ENCODE assay signal across 1 cellular context in the genomic region with DNA sequence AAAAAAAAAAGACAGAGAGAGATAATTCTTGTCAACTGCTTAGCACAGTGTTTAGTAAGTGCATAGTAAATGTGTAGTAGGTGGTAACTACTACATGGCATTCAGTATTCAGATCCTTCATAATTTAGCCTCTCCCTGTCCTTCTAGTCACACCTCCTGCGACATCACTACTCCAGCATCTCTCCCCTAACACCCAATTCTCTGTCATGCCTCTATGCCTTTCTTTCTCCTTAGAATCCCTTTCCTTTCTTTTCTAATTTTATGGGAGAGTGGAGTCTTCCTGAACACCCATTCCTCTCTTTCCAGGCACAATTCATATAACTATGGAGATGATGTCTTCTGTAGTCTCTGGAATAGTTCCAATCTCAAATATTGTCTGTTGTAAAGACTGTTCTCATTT.
TF ChIP-seq lines count a peak whose summit lies in the region.

No MANE protein-coding gene starts in this region.

TF ChIP-seq in HEK293, 187 proteins besides CTCF, POLR2A, EP300 and RAD21 (continued from another document):
- TF ChIP-seq PRDM2 (tag by site-specific recombination; IDR thresholded peaks at IDR 0.05; ENCODE audit: borderline replicate concordance), result no peak
- no peak for TF ChIP-seq RBAK (tag by site-specific recombination; IDR thresholded peaks at IDR 0.05)
- TF ChIP-seq PBX3 (CRISPR knock-in tag; IDR thresholded peaks at IDR 0.05), result no peak
- TF ChIP-seq PRDM1 (tag by site-specific recombination; IDR thresholded peaks at IDR 0.05), result peak; percentile 76
- TF ChIP-seq, protein P1, sequence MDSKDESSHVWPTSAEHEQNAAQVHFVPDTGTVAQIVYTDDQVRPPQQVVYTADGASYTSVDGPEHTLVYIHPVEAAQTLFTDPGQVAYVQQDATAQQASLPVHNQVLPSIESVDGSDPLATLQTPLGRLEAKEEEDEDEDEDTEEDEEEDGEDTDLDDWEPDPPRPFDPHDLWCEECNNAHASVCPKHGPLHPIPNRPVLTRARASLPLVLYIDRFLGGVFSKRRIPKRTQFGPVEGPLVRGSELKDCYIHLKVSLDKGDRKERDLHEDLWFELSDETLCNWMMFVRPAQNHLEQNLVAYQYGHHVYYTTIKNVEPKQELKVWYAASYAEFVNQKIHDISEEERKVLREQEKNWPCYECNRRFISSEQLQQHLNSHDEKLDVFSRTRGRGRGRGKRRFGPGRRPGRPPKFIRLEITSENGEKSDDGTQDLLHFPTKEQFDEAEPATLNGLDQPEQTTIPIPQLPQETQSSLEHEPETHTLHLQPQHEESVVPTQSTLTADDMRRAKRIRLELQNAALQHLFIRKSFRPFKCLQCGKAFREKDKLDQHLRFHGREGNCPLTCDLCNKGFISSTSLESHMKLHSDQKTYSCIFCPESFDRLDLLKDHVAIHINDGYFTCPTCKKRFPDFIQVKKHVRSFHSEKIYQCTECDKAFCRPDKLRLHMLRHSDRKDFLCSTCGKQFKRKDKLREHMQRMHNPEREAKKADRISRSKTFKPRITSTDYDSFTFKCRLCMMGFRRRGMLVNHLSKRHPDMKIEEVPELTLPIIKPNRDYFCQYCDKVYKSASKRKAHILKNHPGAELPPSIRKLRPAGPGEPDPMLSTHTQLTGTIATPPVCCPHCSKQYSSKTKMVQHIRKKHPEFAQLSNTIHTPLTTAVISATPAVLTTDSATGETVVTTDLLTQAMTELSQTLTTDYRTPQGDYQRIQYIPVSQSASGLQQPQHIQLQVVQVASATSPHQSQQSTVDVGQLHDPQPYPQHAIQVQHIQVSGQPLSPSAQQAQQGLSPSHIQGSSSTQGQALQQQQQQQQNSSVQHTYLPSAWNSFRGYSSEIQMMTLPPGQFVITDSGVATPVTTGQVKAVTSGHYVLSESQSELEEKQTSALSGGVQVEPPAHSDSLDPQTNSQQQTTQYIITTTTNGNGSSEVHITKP (tag by site-specific recombination; IDR thresholded peaks at IDR 0.05), result peak; percentile 18; the same call in 1 of the 2 replicates
- no peak for TF ChIP-seq ZNF623 (tag by site-specific recombination; IDR thresholded peaks at IDR 0.05)
- no peak for TF ChIP-seq ZNF837 (tag by site-specific recombination; IDR thresholded peaks at IDR 0.05)
- no peak for TF ChIP-seq ZNF221 (tag by site-specific recombination; IDR thresholded peaks at IDR 0.05; ENCODE audit: borderline replicate concordance)
- TF ChIP-seq KLF17 (tag by site-specific recombination; IDR thresholded peaks at IDR 0.05), result no peak
